ENCODE assay signal across 27 cellular contexts in genomic region chr5:109888980-109889379, GRCh38.
"Had no signal": no experiment of that assay in that cellular context is flagged by ENCODE, and none has a peak within 500 bp of the region (broad histone marks: within the 10 kb centered on the region; RNA-seq: fewer than 3 reads in every experiment).

No MANE protein-coding gene starts in this region.

- H3K4me1 ChIP-seq: stomach, suprapubic skin, testis, thyroid gland, tibial artery, tibial nerve, transverse colon, upper lobe of left lung, upper lobe of right lung, uterus, vagina had no signal

- DNase-seq: stimulated activated CD4-positive, alpha-beta T cell treated with anti-CD3 and anti-CD28 coated beads, Interleukin-2, amount 100 ng/mL, for 48 hours; stimulated activated CD4-positive, alpha-beta T cell treated with anti-CD3 and anti-CD28 coated beads, Interleukin-4, amount 100 ng/mL, for 1 hour; stimulated activated CD4-positive, alpha-beta T cell treated with anti-CD3 and anti-CD28 coated beads, Interleukin-4, amount 100 ng/mL, for 24 hours; stimulated activated CD4-positive, alpha-beta T cell treated with anti-CD3 and anti-CD28 coated beads, Interleukin-4, amount 100 ng/mL, for 4 hours; stimulated activated CD8-positive, alpha-beta memory T cell treated with anti-CD3 and anti-CD28 coated beads, Interleukin-4, amount 100 ng/mL, for 48 hours; stimulated activated naive B cell treated with anti-CD40 and anti-IgM and Interleukin-4, amounts not matched to agents 10 μg/mL and 1 μg/mL and 100 μg/mL, for 72 hours; stimulated activated naive CD4-positive, alpha-beta T cell; stimulated activated naive CD4-positive, alpha-beta T cell treated with Interleukin-2 at 50 U/mL for 16 hours; stimulated activated naive CD8-positive, alpha-beta T cell treated with anti-CD3 and anti-CD28 coated beads, Interleukin-15, amount 100 ng/mL, for 72 hours; stimulated activated naive CD8-positive, alpha-beta T cell treated with anti-CD3 and anti-CD28 coated beads, Interleukin-15, Interleukin-2, amounts not matched to agents 100 U/mL and 50 U/mL, for 24 hours; stomach; substantia nigra; testis; thyroid gland; tibial artery; transverse colon; trophoblast cell; upper lobe of left lung; upper lobe of right lung; uterus had no signal

- H3K36me3 ChIP-seq: stomach, suprapubic skin, thoracic aorta, thyroid gland, tibial artery, tibial nerve, transverse colon, upper lobe of left lung, upper lobe of right lung, uterus, vagina had no signal

- FAIRE-seq: urothelium cell line had no signal

- ATAC-seq: stimulated activated effector memory CD8-positive, alpha-beta T cell treated with anti-CD3 and anti-CD28 coated beads, Interleukin-12 subunit alpha, Interleukin-12 subunit beta, amount 100 ng/mL, for 72 hours; stimulated activated memory B cell treated with anti-CD40 and anti-IgM and Interleukin-4, amounts not matched to agents 10 μg/mL and 1 μg/mL and 100 μg/mL, for 72 hours; stimulated activated naive B cell treated with anti-CD40 and anti-IgM and Interleukin-4, amounts not matched to agents 10 μg/mL and 1 μg/mL and 100 μg/mL, for 72 hours; stimulated activated naive CD8-positive, alpha-beta T cell treated with anti-CD3 and anti-CD28 coated beads, Interleukin-15, amount 100 ng/mL, for 72 hours; stimulated activated naive CD8-positive, alpha-beta T cell treated with anti-CD3 and anti-CD28 coated beads, Interleukin-15, Interleukin-2, amounts not matched to agents 100 U/mL and 50 U/mL, for 24 hours; upper lobe of right lung had no signal

- H3K27me3 ChIP-seq: stomach, suprapubic skin, testis, thyroid gland, tibial artery, tibial nerve, transverse colon, upper lobe of left lung, upper lobe of right lung, uterus, vagina had no signal

- H3K9me3 ChIP-seq: stomach, suprapubic skin, testis, thoracic aorta, thyroid gland, tibial artery, tibial nerve, transverse colon, upper lobe of left lung, upper lobe of right lung, uterus, vagina had no signal

- H3K27ac ChIP-seq: stomach, suprapubic skin, testis, thyroid gland, tibial artery, tibial nerve, transverse colon, upper lobe of left lung, upper lobe of right lung, uterus, vagina had no signal

- H3K4me3 ChIP-seq: stomach, suprapubic skin, testis, thoracic aorta, thyroid gland, tibial artery, tibial nerve, transverse colon, upper lobe of left lung, upper lobe of right lung, uterus, vagina had no signal
